Comparison of ENCODE assay signal across 29 cellular contexts in the genomic region with DNA sequence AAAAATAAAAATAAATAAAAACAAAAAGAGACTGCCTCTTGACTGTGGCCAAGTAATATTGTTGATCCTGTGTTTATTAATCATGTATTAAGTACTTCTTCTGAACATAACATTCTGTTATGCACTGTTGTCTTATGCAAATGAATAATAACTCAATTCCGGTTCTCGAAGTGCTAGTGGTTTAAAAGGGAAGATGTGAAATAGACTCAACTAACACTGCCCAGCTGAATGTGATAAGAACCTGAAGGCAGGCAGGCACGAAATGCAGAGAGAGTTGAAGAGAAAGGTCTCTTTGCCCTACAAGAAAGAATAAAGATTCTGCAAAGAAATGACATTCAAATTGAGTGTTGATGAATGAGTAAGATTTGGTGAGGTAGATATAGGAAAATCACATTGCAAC.
"Had no signal": no experiment of that assay in that cellular context is flagged by ENCODE, and none has a peak within 500 bp of the region (broad histone marks: within the 10 kb centered on the region; RNA-seq: fewer than 3 reads in every experiment).

No MANE protein-coding gene starts in this region.

- H3K4me1 ChIP-seq: stomach, suprapubic skin, testis, thyroid gland, tibial artery, tibial nerve, transverse colon, upper lobe of left lung, upper lobe of right lung, uterus, vagina had no signal

- H3K27me3 Mint-ChIP-seq: stimulated activated memory B cell treated with anti-CD40 and anti-IgM and Interleukin-4, amounts not matched to agents 10 μg/mL and 1 μg/mL and 100 μg/mL, for 72 hours; stimulated activated naive B cell treated with anti-CD40 and anti-IgM and Interleukin-4, amounts not matched to agents 10 μg/mL and 1 μg/mL and 100 μg/mL, for 72 hours; stimulated activated naive CD8-positive, alpha-beta T cell treated with anti-CD3 and anti-CD28 coated beads, Interleukin-15, amount 100 ng/mL, for 72 hours; stimulated activated naive CD8-positive, alpha-beta T cell treated with anti-CD3 and anti-CD28 coated beads, Interleukin-15, Interleukin-2, amounts not matched to agents 100 ng/mL and 50 ng/mL, for 24 hours; type B pancreatic cell had no signal

- FAIRE-seq: urothelium cell line had no signal

- H3K4me3 Mint-ChIP-seq: stimulated activated effector memory CD8-positive, alpha-beta T cell treated with anti-CD3 and anti-CD28 coated beads, Interleukin-12 subunit alpha, Interleukin-12 subunit beta, amount 100 ng/mL, for 72 hours; stimulated activated memory B cell treated with anti-CD40 and anti-IgM and Interleukin-4, amounts not matched to agents 10 μg/mL and 1 μg/mL and 100 μg/mL, for 72 hours; stimulated activated naive B cell treated with anti-CD40 and anti-IgM and Interleukin-4, amounts not matched to agents 10 μg/mL and 1 μg/mL and 100 μg/mL, for 72 hours; stimulated activated naive CD8-positive, alpha-beta T cell treated with anti-CD3 and anti-CD28 coated beads, Interleukin-15, amount 100 ng/mL, for 72 hours; stimulated activated naive CD8-positive, alpha-beta T cell treated with anti-CD3 and anti-CD28 coated beads, Interleukin-15, Interleukin-2, amounts not matched to agents 100 ng/mL and 50 ng/mL, for 24 hours; type B pancreatic cell had no signal

- H3K9me3 ChIP-seq: suprapubic skin, testis, thoracic aorta, thyroid gland, tibial artery, tibial nerve, transverse colon, upper lobe of left lung, upper lobe of right lung, uterus, vagina had no signal

- H3K9me3 Mint-ChIP-seq: stimulated activated naive B cell treated with anti-CD40 and anti-IgM and Interleukin-4, amounts not matched to agents 10 μg/mL and 1 μg/mL and 100 μg/mL, for 72 hours; stimulated activated naive CD8-positive, alpha-beta T cell treated with anti-CD3 and anti-CD28 coated beads, Interleukin-15, Interleukin-2, amounts not matched to agents 100 ng/mL and 50 ng/mL, for 24 hours; type B pancreatic cell had no signal

- H3K27ac Mint-ChIP-seq: stimulated activated effector memory CD8-positive, alpha-beta T cell treated with anti-CD3 and anti-CD28 coated beads, Interleukin-12 subunit alpha, Interleukin-12 subunit beta, amount 100 ng/mL, for 72 hours; stimulated activated memory B cell treated with anti-CD40 and anti-IgM and Interleukin-4, amounts not matched to agents 10 μg/mL and 1 μg/mL and 100 μg/mL, for 72 hours; stimulated activated naive B cell treated with anti-CD40 and anti-IgM and Interleukin-4, amounts not matched to agents 10 μg/mL and 1 μg/mL and 100 μg/mL, for 72 hours; stimulated activated naive CD8-positive, alpha-beta T cell treated with anti-CD3 and anti-CD28 coated beads, Interleukin-15, amount 100 ng/mL, for 72 hours; stimulated activated naive CD8-positive, alpha-beta T cell treated with anti-CD3 and anti-CD28 coated beads, Interleukin-15, Interleukin-2, amounts not matched to agents 100 ng/mL and 50 ng/mL, for 24 hours; type B pancreatic cell had no signal

- DNase-seq: stimulated activated CD4-positive, alpha-beta T cell treated with anti-CD3 and anti-CD28 coated beads, Interleukin-2, amount 100 ng/mL, for 48 hours; stimulated activated CD4-positive, alpha-beta T cell treated with anti-CD3 and anti-CD28 coated beads, Interleukin-4, amount 100 ng/mL, for 1 hour; stimulated activated CD4-positive, alpha-beta T cell treated with anti-CD3 and anti-CD28 coated beads, Interleukin-4, amount 100 ng/mL, for 24 hours; stimulated activated CD4-positive, alpha-beta T cell treated with anti-CD3 and anti-CD28 coated beads, Interleukin-4, amount 100 ng/mL, for 4 hours; stimulated activated CD8-positive, alpha-beta memory T cell treated with anti-CD3 and anti-CD28 coated beads, Interleukin-4, amount 100 ng/mL, for 48 hours; stimulated activated naive B cell treated with anti-CD40 and anti-IgM and Interleukin-4, amounts not matched to agents 10 μg/mL and 1 μg/mL and 100 μg/mL, for 72 hours; stimulated activated naive CD4-positive, alpha-beta T cell; stimulated activated naive CD4-positive, alpha-beta T cell treated with Interleukin-2 at 50 U/mL for 16 hours; stimulated activated naive CD8-positive, alpha-beta T cell treated with anti-CD3 and anti-CD28 coated beads, Interleukin-15, amount 100 ng/mL, for 72 hours; stimulated activated naive CD8-positive, alpha-beta T cell treated with anti-CD3 and anti-CD28 coated beads, Interleukin-15, Interleukin-2, amounts not matched to agents 100 U/mL and 50 U/mL, for 24 hours; stomach; substantia nigra; testis; thyroid gland; tibial artery; transverse colon; trophoblast cell; upper lobe of left lung; upper lobe of right lung; uterus had no signal

- H3K4me1 Mint-ChIP-seq: stimulated activated effector memory CD8-positive, alpha-beta T cell treated with anti-CD3 and anti-CD28 coated beads, Interleukin-12 subunit alpha, Interleukin-12 subunit beta, amount 100 ng/mL, for 72 hours; stimulated activated memory B cell treated with anti-CD40 and anti-IgM and Interleukin-4, amounts not matched to agents 10 μg/mL and 1 μg/mL and 100 μg/mL, for 72 hours; stimulated activated naive B cell treated with anti-CD40 and anti-IgM and Interleukin-4, amounts not matched to agents 10 μg/mL and 1 μg/mL and 100 μg/mL, for 72 hours; stimulated activated naive CD8-positive, alpha-beta T cell treated with anti-CD3 and anti-CD28 coated beads, Interleukin-15, amount 100 ng/mL, for 72 hours had no signal

- ATAC-seq: stimulated activated effector memory CD8-positive, alpha-beta T cell treated with anti-CD3 and anti-CD28 coated beads, Interleukin-12 subunit alpha, Interleukin-12 subunit beta, amount 100 ng/mL, for 72 hours; stimulated activated memory B cell treated with anti-CD40 and anti-IgM and Interleukin-4, amounts not matched to agents 10 μg/mL and 1 μg/mL and 100 μg/mL, for 72 hours; stimulated activated naive B cell treated with anti-CD40 and anti-IgM and Interleukin-4, amounts not matched to agents 10 μg/mL and 1 μg/mL and 100 μg/mL, for 72 hours; stimulated activated naive CD8-positive, alpha-beta T cell treated with anti-CD3 and anti-CD28 coated beads, Interleukin-15, amount 100 ng/mL, for 72 hours; stimulated activated naive CD8-positive, alpha-beta T cell treated with anti-CD3 and anti-CD28 coated beads, Interleukin-15, Interleukin-2, amounts not matched to agents 100 U/mL and 50 U/mL, for 24 hours; upper lobe of right lung had no signal

- H3K4me3 ChIP-seq: stomach, suprapubic skin, testis, thoracic aorta, thyroid gland, tibial artery, tibial nerve, transverse colon, upper lobe of left lung, upper lobe of right lung, uterus, vagina had no signal

- H3K36me3 Mint-ChIP-seq: stimulated activated effector memory CD8-positive, alpha-beta T cell treated with anti-CD3 and anti-CD28 coated beads, Interleukin-12 subunit alpha, Interleukin-12 subunit beta, amount 100 ng/mL, for 72 hours; stimulated activated memory B cell treated with anti-CD40 and anti-IgM and Interleukin-4, amounts not matched to agents 10 μg/mL and 1 μg/mL and 100 μg/mL, for 72 hours; stimulated activated naive B cell treated with anti-CD40 and anti-IgM and Interleukin-4, amounts not matched to agents 10 μg/mL and 1 μg/mL and 100 μg/mL, for 72 hours; type B pancreatic cell had no signal

- H3K27ac ChIP-seq: stomach, suprapubic skin, testis, thoracic aorta, thyroid gland, tibial artery, tibial nerve, transverse colon, upper lobe of left lung, upper lobe of right lung, uterus, vagina had no signal

- H3K36me3 ChIP-seq: stomach, suprapubic skin, thoracic aorta, thyroid gland, tibial artery, tibial nerve, transverse colon, upper lobe of left lung, upper lobe of right lung, uterus, vagina had no signal

- H3K27me3 ChIP-seq: stomach, suprapubic skin, testis, thyroid gland, tibial artery, tibial nerve, transverse colon, upper lobe of left lung, upper lobe of right lung, uterus, vagina had no signal
